1 cellular context compared by ENCODE assay signal in the genomic region with DNA sequence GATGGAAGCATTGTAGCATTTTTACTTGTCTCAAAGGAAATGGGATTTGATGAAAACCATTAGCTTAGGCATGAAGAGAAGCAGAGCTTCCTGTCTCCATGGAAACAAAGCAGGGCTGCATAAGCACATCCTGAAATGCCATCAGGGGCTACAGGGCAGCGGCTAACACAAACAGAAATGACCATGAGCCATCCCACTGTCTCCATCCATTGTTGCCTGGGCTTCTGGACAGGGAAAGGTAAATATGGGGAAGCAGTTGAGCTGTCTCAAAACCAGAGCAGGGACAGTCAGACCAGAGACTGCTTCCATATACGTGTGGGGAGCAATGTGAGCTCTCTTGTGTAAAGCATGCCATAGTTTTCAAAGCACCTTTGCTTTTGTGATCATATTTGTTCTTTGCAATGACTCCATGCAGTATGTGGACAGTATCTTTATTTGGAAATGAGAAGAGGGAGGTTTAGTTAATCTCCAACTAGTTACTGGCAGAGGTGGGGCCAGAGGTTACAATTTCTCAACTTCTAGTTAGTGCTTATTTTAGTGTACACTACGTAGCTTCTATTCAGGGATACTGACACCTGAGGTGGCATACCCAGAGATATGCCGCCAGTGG.
A peak's percentile ranks its signal among the peaks of the same experiment; 100 is the strongest.
TF ChIP-seq lines count a peak whose summit lies in the region.

No MANE protein-coding gene starts in this region.

TF ChIP-seq in HepG2, 621 proteins besides CTCF, POLR2A, EP300 and RAD21 (continued from another document and continues in another):
- TF ChIP-seq, protein P1, sequence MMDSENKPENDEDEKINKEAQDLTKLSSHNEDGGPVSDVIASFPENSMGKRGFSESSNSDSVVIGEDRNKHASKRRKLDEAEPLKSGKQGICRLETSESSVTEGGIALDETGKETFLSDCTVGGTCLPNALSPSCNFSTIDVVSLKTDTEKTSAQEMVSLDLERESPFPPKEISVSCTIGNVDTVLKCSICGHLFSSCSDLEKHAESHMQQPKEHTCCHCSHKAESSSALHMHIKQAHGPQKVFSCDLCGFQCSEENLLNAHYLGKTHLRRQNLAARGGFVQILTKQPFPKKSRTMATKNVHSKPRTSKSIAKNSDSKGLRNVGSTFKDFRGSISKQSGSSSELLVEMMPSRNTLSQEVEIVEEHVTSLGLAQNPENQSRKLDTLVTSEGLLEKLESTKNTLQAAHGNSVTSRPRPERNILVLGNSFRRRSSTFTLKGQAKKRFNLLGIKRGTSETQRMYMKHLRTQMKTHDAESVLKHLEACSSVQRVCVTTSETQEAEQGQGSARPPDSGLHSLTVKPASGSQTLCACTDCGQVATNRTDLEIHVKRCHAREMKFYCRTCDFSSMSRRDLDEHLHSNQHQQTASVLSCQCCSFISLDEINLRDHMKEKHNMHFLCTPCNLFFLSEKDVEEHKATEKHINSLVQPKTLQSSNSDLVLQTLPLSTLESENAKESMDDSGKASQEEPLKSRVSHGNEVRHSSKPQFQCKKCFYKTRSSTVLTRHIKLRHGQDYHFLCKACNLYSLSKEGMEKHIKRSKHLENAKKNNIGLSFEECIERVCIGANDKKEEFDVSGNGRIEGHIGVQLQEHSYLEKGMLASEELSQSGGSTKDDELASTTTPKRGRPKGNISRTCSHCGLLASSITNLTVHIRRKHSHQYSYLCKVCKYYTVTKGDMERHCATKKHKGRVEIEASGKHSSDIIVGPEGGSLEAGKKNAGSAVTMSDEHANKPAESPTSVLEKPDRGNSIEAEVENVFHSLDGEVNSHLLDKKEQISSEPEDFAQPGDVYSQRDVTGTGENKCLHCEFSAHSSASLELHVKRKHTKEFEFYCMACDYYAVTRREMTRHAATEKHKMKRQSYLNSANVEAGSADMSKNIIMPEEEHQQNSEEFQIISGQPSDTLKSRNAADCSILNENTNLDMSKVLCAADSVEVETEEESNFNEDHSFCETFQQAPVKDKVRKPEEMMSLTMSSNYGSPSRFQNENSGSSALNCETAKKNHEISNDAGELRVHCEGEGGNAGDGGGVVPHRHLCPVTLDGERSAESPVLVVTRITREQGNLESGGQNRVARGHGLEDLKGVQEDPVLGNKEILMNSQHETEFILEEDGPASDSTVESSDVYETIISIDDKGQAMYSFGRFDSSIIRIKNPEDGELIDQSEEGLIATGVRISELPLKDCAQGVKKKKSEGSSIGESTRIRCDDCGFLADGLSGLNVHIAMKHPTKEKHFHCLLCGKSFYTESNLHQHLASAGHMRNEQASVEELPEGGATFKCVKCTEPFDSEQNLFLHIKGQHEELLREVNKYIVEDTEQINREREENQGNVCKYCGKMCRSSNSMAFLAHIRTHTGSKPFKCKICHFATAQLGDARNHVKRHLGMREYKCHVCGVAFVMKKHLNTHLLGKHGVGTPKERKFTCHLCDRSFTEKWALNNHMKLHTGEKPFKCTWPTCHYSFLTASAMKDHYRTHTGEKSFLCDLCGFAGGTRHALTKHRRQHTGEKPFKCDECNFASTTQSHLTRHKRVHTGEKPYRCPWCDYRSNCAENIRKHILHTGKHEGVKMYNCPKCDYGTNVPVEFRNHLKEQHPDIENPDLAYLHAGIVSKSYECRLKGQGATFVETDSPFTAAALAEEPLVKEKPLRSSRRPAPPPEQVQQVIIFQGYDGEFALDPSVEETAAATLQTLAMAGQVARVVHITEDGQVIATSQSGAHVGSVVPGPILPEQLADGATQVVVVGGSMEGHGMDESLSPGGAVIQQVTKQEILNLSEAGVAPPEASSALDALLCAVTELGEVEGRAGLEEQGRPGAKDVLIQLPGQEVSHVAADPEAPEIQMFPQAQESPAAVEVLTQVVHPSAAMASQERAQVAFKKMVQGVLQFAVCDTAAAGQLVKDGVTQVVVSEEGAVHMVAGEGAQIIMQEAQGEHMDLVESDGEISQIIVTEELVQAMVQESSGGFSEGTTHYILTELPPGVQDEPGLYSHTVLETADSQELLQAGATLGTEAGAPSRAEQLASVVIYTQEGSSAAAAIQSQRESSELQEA (CRISPR knock-in tag; IDR thresholded peaks at IDR 0.05; ENCODE audit: not compliant biosample characterization) = no peak
- no peak for TF ChIP-seq CBX2 (IDR thresholded peaks at IDR 0.05; ENCODE audit: low read depth, low read length)
- no peak for TF ChIP-seq CBX2 (CRISPR knock-in tag; IDR thresholded peaks at IDR 0.05; ENCODE audit: low read depth)
- no peak for TF ChIP-seq SP1 (IDR thresholded peaks at IDR 0.05)
- TF ChIP-seq SP1 (CRISPR knock-in tag; IDR thresholded peaks at IDR 0.05) = no peak
- no peak for TF ChIP-seq HIVEP1 (CRISPR knock-in tag; IDR thresholded peaks at IDR 0.05)
- TF ChIP-seq, protein P2, sequence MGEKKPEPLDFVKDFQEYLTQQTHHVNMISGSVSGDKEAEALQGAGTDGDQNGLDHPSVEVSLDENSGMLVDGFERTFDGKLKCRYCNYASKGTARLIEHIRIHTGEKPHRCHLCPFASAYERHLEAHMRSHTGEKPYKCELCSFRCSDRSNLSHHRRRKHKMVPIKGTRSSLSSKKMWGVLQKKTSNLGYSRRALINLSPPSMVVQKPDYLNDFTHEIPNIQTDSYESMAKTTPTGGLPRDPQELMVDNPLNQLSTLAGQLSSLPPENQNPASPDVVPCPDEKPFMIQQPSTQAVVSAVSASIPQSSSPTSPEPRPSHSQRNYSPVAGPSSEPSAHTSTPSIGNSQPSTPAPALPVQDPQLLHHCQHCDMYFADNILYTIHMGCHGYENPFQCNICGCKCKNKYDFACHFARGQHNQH (CRISPR knock-in tag; IDR thresholded peaks at IDR 0.05) = no peak
- no peak for TF ChIP-seq ZBTB14 (CRISPR knock-in tag; IDR thresholded peaks at IDR 0.05)
- TF ChIP-seq SOX6 (IDR thresholded peaks at IDR 0.05) = no peak
- TF ChIP-seq SOX6 (CRISPR knock-in tag; IDR thresholded peaks at IDR 0.05) = peak; percentile 86
- TF ChIP-seq ZNF747 (CRISPR knock-in tag; IDR thresholded peaks at IDR 0.05; ENCODE audit: borderline replicate concordance) = no peak
- TF ChIP-seq SALL2 (CRISPR knock-in tag; IDR thresholded peaks at IDR 0.05) = no peak
- TF ChIP-seq MIER3 (CRISPR knock-in tag; IDR thresholded peaks at IDR 0.05; ENCODE audit: borderline replicate concordance) = no peak
- TF ChIP-seq, protein P3, sequence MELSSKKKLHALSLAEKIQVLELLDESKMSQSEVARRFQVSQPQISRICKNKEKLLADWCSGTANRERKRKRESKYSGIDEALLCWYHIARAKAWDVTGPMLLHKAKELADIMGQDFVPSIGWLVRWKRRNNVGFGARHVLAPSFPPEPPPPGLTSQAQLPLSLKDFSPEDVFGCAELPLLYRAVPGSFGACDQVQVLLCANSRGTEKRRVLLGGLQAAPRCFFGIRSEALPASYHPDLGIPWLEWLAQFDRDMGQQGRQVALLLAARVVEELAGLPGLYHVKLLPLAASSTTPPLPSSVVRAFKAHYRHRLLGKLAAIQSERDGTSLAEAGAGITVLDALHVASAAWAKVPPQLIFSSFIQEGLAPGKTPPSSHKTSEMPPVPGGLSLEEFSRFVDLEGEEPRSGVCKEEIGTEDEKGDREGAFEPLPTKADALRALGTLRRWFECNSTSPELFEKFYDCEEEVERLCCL (CRISPR knock-in tag; IDR thresholded peaks at IDR 0.05; ENCODE audit: borderline replicate concordance) = no peak
- no peak for TF ChIP-seq MTF2 (CRISPR knock-in tag; IDR thresholded peaks at IDR 0.05; ENCODE audit: borderline replicate concordance)
- no peak for TF ChIP-seq NCOR1 (IDR thresholded peaks at IDR 0.05; ENCODE audit: borderline replicate concordance, low read length)
- TF ChIP-seq ATF6 (CRISPR knock-in tag; conservative IDR thresholded peaks at IDR 0.05) = no peak
- TF ChIP-seq SUZ12 (IDR thresholded peaks at IDR 0.05; ENCODE audit: low read depth, low read length) = no peak
- peak; percentile 52 for TF ChIP-seq RFX3 (CRISPR knock-in tag; IDR thresholded peaks at IDR 0.05)
- TF ChIP-seq, protein P4, sequence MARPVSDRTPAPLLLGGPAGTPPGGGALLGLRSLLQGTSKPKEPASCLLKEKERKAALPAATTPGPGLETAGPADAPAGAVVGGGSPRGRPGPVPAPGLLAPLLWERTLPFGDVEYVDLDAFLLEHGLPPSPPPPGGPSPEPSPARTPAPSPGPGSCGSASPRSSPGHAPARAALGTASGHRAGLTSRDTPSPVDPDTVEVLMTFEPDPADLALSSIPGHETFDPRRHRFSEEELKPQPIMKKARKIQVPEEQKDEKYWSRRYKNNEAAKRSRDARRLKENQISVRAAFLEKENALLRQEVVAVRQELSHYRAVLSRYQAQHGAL (CRISPR knock-in tag; IDR thresholded peaks at IDR 0.05; ENCODE audit: not compliant biosample characterization) = no peak
- no peak for TF ChIP-seq TBL1XR1 (IDR thresholded peaks at IDR 0.05; ENCODE audit: borderline replicate concordance, low read length, partially characterized antibody)
- TF ChIP-seq TGIF2 (CRISPR knock-in tag; IDR thresholded peaks at IDR 0.05) = no peak
- TF ChIP-seq, protein P5, sequence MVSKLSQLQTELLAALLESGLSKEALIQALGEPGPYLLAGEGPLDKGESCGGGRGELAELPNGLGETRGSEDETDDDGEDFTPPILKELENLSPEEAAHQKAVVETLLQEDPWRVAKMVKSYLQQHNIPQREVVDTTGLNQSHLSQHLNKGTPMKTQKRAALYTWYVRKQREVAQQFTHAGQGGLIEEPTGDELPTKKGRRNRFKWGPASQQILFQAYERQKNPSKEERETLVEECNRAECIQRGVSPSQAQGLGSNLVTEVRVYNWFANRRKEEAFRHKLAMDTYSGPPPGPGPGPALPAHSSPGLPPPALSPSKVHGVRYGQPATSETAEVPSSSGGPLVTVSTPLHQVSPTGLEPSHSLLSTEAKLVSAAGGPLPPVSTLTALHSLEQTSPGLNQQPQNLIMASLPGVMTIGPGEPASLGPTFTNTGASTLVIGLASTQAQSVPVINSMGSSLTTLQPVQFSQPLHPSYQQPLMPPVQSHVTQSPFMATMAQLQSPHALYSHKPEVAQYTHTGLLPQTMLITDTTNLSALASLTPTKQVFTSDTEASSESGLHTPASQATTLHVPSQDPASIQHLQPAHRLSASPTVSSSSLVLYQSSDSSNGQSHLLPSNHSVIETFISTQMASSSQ (IDR thresholded peaks at IDR 0.05; ENCODE audit: low read depth) = peak; percentile 70
- TF ChIP-seq, protein P5 (CRISPR knock-in tag; IDR thresholded peaks at IDR 0.05; ENCODE audit: borderline replicate concordance) = peak; percentile 84; the same call in 1 of the 2 replicates
- no peak for TF ChIP-seq CREBL2 (CRISPR knock-in tag; IDR thresholded peaks at IDR 0.05; ENCODE audit: borderline replicate concordance)
- TF ChIP-seq MEIS2 (CRISPR knock-in tag; IDR thresholded peaks at IDR 0.05) = no peak
- no peak for TF ChIP-seq ASH2L (IDR thresholded peaks at IDR 0.05; ENCODE audit: insufficient read length, low read depth, low read length)
- peak; percentile 66 for TF ChIP-seq ZNF644 (CRISPR knock-in tag; IDR thresholded peaks at IDR 0.05; ENCODE audit: low read depth)
- no peak for TF ChIP-seq ZNF530 (CRISPR knock-in tag; IDR thresholded peaks at IDR 0.05; ENCODE audit: low read depth)
- TF ChIP-seq GTF3A (CRISPR knock-in tag; conservative IDR thresholded peaks at IDR 0.05) = no peak
- TF ChIP-seq ZNF784 (CRISPR knock-in tag; IDR thresholded peaks at IDR 0.05; ENCODE audit: borderline replicate concordance) = no peak
- no peak for TF ChIP-seq ZNF883 (CRISPR knock-in tag; IDR thresholded peaks at IDR 0.05; ENCODE audit: not compliant biosample characterization)
- no peak for TF ChIP-seq TOPORS (CRISPR knock-in tag; IDR thresholded peaks at IDR 0.05)
